32 cellular contexts compared by ENCODE assay signal in genomic region chr18:38368246-38368645, GRCh38.
"Had no signal": no experiment of that assay in that cellular context is flagged by ENCODE, and none has a peak within 500 bp of the region (broad histone marks: within the 10 kb centered on the region; RNA-seq: fewer than 3 reads in every experiment).

No MANE protein-coding gene starts in this region.

- H3K9me3 Mint-ChIP-seq: neural crest cell; stimulated activated memory B cell treated with anti-CD40 and anti-IgM and Interleukin-4, amounts not matched to agents 10 μg/mL and 1 μg/mL and 100 μg/mL, for 72 hours; type B pancreatic cell had no signal

- H3K4me3 Mint-ChIP-seq: activated CD4-positive, alpha-beta T cell treated with anti-CD3 and anti-CD28 coated beads for 36 hours; activated T-cell treated with anti-CD3 and anti-CD28 coated beads, Interleukin-2, amount 50 U/mL, for 72 hours; effector memory CD8-positive, alpha-beta T cell; memory B cell; naive thymus-derived CD4-positive, alpha-beta T cell; neural crest cell; stimulated activated memory B cell treated with anti-CD40 and anti-IgM and Interleukin-4, amounts not matched to agents 10 μg/mL and 1 μg/mL and 100 μg/mL, for 72 hours; stimulated activated naive CD8-positive, alpha-beta T cell treated with anti-CD3 and anti-CD28 coated beads, Interleukin-15, amount 100 ng/mL, for 72 hours; type B pancreatic cell had no signal

- H3K36me3 ChIP-seq: cardiac muscle cell, colonic mucosa, gastroesophageal sphincter, right atrium auricular region, uterus had no signal

- H3K4me3 ChIP-seq: cardiac muscle cell, colonic mucosa, gastroesophageal sphincter, hepatocyte, right atrium auricular region, smooth muscle cell, uterus had no signal

- H3K79me2 ChIP-seq: hepatocyte had no signal

- ATAC-seq: activated CD4-positive, alpha-beta T cell treated with anti-CD3 and anti-CD28 coated beads for 36 hours; activated naive CD4-positive, alpha-beta T cell treated with anti-CD3 and anti-CD28 coated beads, Interleukin-2, amount 50 U/mL, for 72 hours; activated T-cell treated with anti-CD3 and anti-CD28 coated beads, Interleukin-2, amount 50 U/mL, for 72 hours; effector memory CD8-positive, alpha-beta T cell; gastroesophageal sphincter; left colon; naive thymus-derived CD4-positive, alpha-beta T cell; stimulated activated memory B cell treated with anti-CD40 and anti-IgM and Interleukin-4, amounts not matched to agents 10 μg/mL and 1 μg/mL and 100 μg/mL, for 72 hours; stimulated activated naive CD8-positive, alpha-beta T cell treated with anti-CD3 and anti-CD28 coated beads, Interleukin-15, amount 100 ng/mL, for 72 hours had no signal

- H3K27ac ChIP-seq: cardiac muscle cell, colonic mucosa, gastroesophageal sphincter, hepatocyte, right atrium auricular region, uterus had no signal

- H3K36me3 Mint-ChIP-seq: activated naive CD4-positive, alpha-beta T cell treated with anti-CD3 and anti-CD28 coated beads, Interleukin-2, amount 50 U/mL, for 72 hours; memory B cell; stimulated activated memory B cell treated with anti-CD40 and anti-IgM and Interleukin-4, amounts not matched to agents 10 μg/mL and 1 μg/mL and 100 μg/mL, for 72 hours; type B pancreatic cell had no signal

- H3K9me3 ChIP-seq: colonic mucosa, gastroesophageal sphincter, right atrium auricular region, uterus had no signal

- H3K4me1 ChIP-seq: colonic mucosa, gastroesophageal sphincter, right atrium auricular region, uterus had no signal

- H3K4me2 ChIP-seq: hepatocyte, smooth muscle cell had no signal

- H3K4me1 Mint-ChIP-seq: neural crest cell; stimulated activated memory B cell treated with anti-CD40 and anti-IgM and Interleukin-4, amounts not matched to agents 10 μg/mL and 1 μg/mL and 100 μg/mL, for 72 hours had no signal

- DNase-seq: activated CD4-positive, alpha-beta T cell treated with anti-CD3 and anti-CD28 coated beads for 36 hours; activated CD4-positive, alpha-beta T cell treated with anti-CD3 and anti-CD28 coated beads, Interleukin-2, amount 50 U/mL, for 4 hours; activated CD4-positive, CD25-positive, alpha-beta regulatory T cell; activated naive CD4-positive, alpha-beta T cell; activated T-cell treated with anti-CD3 and anti-CD28 coated beads for 4 hours; activated T-cell treated with anti-CD3 and anti-CD28 coated beads, Interleukin-2, amount 50 U/mL, for 72 hours; anterior cingulate cortex; cerebellar nuclear complex; colonic mucosa; effector memory CD8-positive, alpha-beta T cell; erythroblast; islet precursor cell; left colon; midbrain; naive thymus-derived CD4-positive, alpha-beta T cell; occipital lobe; stimulated activated CD4-positive, alpha-beta T cell treated with anti-CD3 and anti-CD28 coated beads, Interleukin-1b, Interleukin-23, amount 100 ng/mL, for 48 hours; stimulated activated CD4-positive, alpha-beta T cell treated with anti-CD3 and anti-CD28 coated beads, Interleukin-4, amount 100 ng/mL, for 4 hours; stimulated activated CD8-positive, alpha-beta memory T cell treated with anti-CD3 and anti-CD28 coated beads, Interleukin-4, amount 100 ng/mL, for 48 hours; stimulated activated naive CD8-positive, alpha-beta T cell treated with anti-CD3 and anti-CD28 coated beads, Interleukin-15, amount 100 ng/mL, for 72 hours; substantia nigra; uterus had no signal

- H2AFZ ChIP-seq: hepatocyte had no signal

- H3K27me3 ChIP-seq: cardiac muscle cell, colonic mucosa, gastroesophageal sphincter, hepatocyte, right atrium auricular region, uterus had no signal

- H3K27me3 Mint-ChIP-seq: activated CD4-positive, alpha-beta T cell treated with anti-CD3 and anti-CD28 coated beads for 36 hours; effector memory CD8-positive, alpha-beta T cell; memory B cell; naive thymus-derived CD4-positive, alpha-beta T cell; stimulated activated memory B cell treated with anti-CD40 and anti-IgM and Interleukin-4, amounts not matched to agents 10 μg/mL and 1 μg/mL and 100 μg/mL, for 72 hours; stimulated activated naive CD8-positive, alpha-beta T cell treated with anti-CD3 and anti-CD28 coated beads, Interleukin-15, amount 100 ng/mL, for 72 hours; type B pancreatic cell had no signal

- H3K27ac Mint-ChIP-seq: activated CD4-positive, alpha-beta T cell treated with anti-CD3 and anti-CD28 coated beads for 36 hours; activated naive CD4-positive, alpha-beta T cell treated with anti-CD3 and anti-CD28 coated beads, Interleukin-2, amount 50 U/mL, for 72 hours; effector memory CD8-positive, alpha-beta T cell; memory B cell; naive thymus-derived CD4-positive, alpha-beta T cell; stimulated activated memory B cell treated with anti-CD40 and anti-IgM and Interleukin-4, amounts not matched to agents 10 μg/mL and 1 μg/mL and 100 μg/mL, for 72 hours; stimulated activated naive CD8-positive, alpha-beta T cell treated with anti-CD3 and anti-CD28 coated beads, Interleukin-15, amount 100 ng/mL, for 72 hours; type B pancreatic cell had no signal
